Comparison of ENCODE assay signal across 1 cellular context in genomic region chr14:54537651-54538050, GRCh38.
TF ChIP-seq lines count a peak whose summit lies in the region.

No MANE protein-coding gene starts in this region.

TF ChIP-seq in HepG2, 621 proteins besides CTCF, POLR2A, EP300 and RAD21 (continued from another document and continues in another):
- TF ChIP-seq, protein P1, sequence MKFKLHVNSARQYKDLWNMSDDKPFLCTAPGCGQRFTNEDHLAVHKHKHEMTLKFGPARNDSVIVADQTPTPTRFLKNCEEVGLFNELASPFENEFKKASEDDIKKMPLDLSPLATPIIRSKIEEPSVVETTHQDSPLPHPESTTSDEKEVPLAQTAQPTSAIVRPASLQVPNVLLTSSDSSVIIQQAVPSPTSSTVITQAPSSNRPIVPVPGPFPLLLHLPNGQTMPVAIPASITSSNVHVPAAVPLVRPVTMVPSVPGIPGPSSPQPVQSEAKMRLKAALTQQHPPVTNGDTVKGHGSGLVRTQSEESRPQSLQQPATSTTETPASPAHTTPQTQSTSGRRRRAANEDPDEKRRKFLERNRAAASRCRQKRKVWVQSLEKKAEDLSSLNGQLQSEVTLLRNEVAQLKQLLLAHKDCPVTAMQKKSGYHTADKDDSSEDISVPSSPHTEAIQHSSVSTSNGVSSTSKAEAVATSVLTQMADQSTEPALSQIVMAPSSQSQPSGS (CRISPR knock-in tag; IDR thresholded peaks at IDR 0.05): no peak; the same call in 1 of the 2 replicates
- TF ChIP-seq FOXJ3 (CRISPR knock-in tag; IDR thresholded peaks at IDR 0.05; ENCODE audit: borderline replicate concordance) (peak; percentile 26; the same call in 1 of the 2 replicates), SKI (IDR thresholded peaks at IDR 0.05; ENCODE audit: partially characterized antibody) (peak; percentile 87), RNF2 (conservative IDR thresholded peaks at IDR 0.05; ENCODE audit: low read depth) (no peak), NFATC3 (CRISPR knock-in tag; IDR thresholded peaks at IDR 0.05) (no peak), REL (CRISPR knock-in tag; conservative IDR thresholded peaks at IDR 0.05) (no peak), NR2F6 (IDR thresholded peaks at IDR 0.05) (peak; percentile 64), NR2F6 (CRISPR knock-in tag; IDR thresholded peaks at IDR 0.05) (peak; percentile 33; the same call in 1 of the 2 replicates), TEAD2 (CRISPR knock-in tag; IDR thresholded peaks at IDR 0.05) (no peak), ISL2 (CRISPR knock-in tag; IDR thresholded peaks at IDR 0.05) (peak; percentile 30; the same call in 1 of the 2 replicates), MED1 (CRISPR knock-in tag; IDR thresholded peaks at IDR 0.05) (peak; percentile 40), ZNF124 (CRISPR knock-in tag; IDR thresholded peaks at IDR 0.05) (no peak), ESRRA (CRISPR knock-in tag; IDR thresholded peaks at IDR 0.05; ENCODE audit: low read depth) (no peak), ZNF558 (CRISPR knock-in tag; IDR thresholded peaks at IDR 0.05; ENCODE audit: borderline replicate concordance) (no peak), SOX13 (IDR thresholded peaks at IDR 0.05) (no peak), SOX13 (CRISPR knock-in tag; conservative IDR thresholded peaks at IDR 0.05 in 1 of 2, IDR thresholded peaks at IDR 0.05 in 1 of 2) (peak in 1 of 2 experiments; percentile 78; a peak in 2 of 4 replicates), SMC3 (IDR thresholded peaks at IDR 0.05; ENCODE audit: low read length) (no peak), PHF20 (CRISPR knock-in tag; IDR thresholded peaks at IDR 0.05) (no peak), ZMYM3 (CRISPR knock-in tag; IDR thresholded peaks at IDR 0.05) (no peak), KAT7 (CRISPR knock-in tag; IDR thresholded peaks at IDR 0.05; ENCODE audit: borderline replicate concordance) (no peak), REXO4 (CRISPR knock-in tag; IDR thresholded peaks at IDR 0.05; ENCODE audit: borderline replicate concordance) (no peak), NFIC (IDR thresholded peaks at IDR 0.05; ENCODE audit: low read length) (peak; percentile 85), FOXK1 (CRISPR knock-in tag; IDR thresholded peaks at IDR 0.05; ENCODE audit: borderline replicate concordance, low read depth) (no peak), ZNF879 (CRISPR knock-in tag; IDR thresholded peaks at IDR 0.05) (no peak), SMARCE1 (IDR thresholded peaks at IDR 0.05; ENCODE audit: borderline replicate concordance) (no peak), ZNF33A (CRISPR knock-in tag; IDR thresholded peaks at IDR 0.05; ENCODE audit: borderline replicate concordance) (no peak), ZFY (CRISPR knock-in tag; IDR thresholded peaks at IDR 0.05) (no peak), KDM5B (CRISPR knock-in tag; IDR thresholded peaks at IDR 0.05; ENCODE audit: borderline replicate concordance) (no peak), ZBTB43 (CRISPR knock-in tag; conservative IDR thresholded peaks at IDR 0.05) (no peak), HNF1B (CRISPR knock-in tag; IDR thresholded peaks at IDR 0.05) (no peak), MBD4 (IDR thresholded peaks at IDR 0.05; ENCODE audit: borderline replicate concordance, low read length) (peak; percentile 68; the same call in 1 of the 2 replicates), ZNF782 (CRISPR knock-in tag; IDR thresholded peaks at IDR 0.05; ENCODE audit: borderline replicate concordance) (no peak), ZNF33B (CRISPR knock-in tag; IDR thresholded peaks at IDR 0.05) (no peak), MTF2 (CRISPR knock-in tag; IDR thresholded peaks at IDR 0.05; ENCODE audit: borderline replicate concordance) (no peak), ASH2L (IDR thresholded peaks at IDR 0.05; ENCODE audit: insufficient read length, low read depth, low read length) (peak; percentile 43), ZFP62 (CRISPR knock-in tag; IDR thresholded peaks at IDR 0.05) (no peak), ZNF660 (CRISPR knock-in tag; IDR thresholded peaks at IDR 0.05; ENCODE audit: borderline replicate concordance, low read depth) (no peak), TSC22D2 (CRISPR knock-in tag; IDR thresholded peaks at IDR 0.05; ENCODE audit: borderline replicate concordance) (no peak), ZFP36 (IDR thresholded peaks at IDR 0.05; ENCODE audit: borderline replicate concordance, low read depth, low read length, partially characterized antibody) (no peak), ZUFSP (CRISPR knock-in tag; IDR thresholded peaks at IDR 0.05; ENCODE audit: borderline replicate concordance) (no peak), HMG20A (CRISPR knock-in tag; IDR thresholded peaks at IDR 0.05; ENCODE audit: borderline replicate concordance) (peak; percentile 83; the same call in 1 of the 2 replicates), ZFP82 (CRISPR knock-in tag; IDR thresholded peaks at IDR 0.05; ENCODE audit: borderline replicate concordance) (no peak), FOXK2 (IDR thresholded peaks at IDR 0.05) (no peak), RBM39 (IDR thresholded peaks at IDR 0.05; ENCODE audit: low read depth, low read length, poor library complexity, severe bottlenecking) (no peak), TAF15 (IDR thresholded peaks at IDR 0.05; ENCODE audit: low read depth, low read length, poor library complexity, severe bottlenecking) (no peak), CEBPB (IDR thresholded peaks at IDR 0.05; ENCODE audit: borderline replicate concordance, low read depth, low read length) (no peak), SATB2 (CRISPR knock-in tag; IDR thresholded peaks at IDR 0.05) (no peak), ZBTB39 (CRISPR knock-in tag; IDR thresholded peaks at IDR 0.05) (no peak), NCOA2 (CRISPR knock-in tag; IDR thresholded peaks at IDR 0.05) (peak; percentile 75), ZNF563 (CRISPR knock-in tag; IDR thresholded peaks at IDR 0.05) (no peak), AGO1 (IDR thresholded peaks at IDR 0.05; ENCODE audit: low read depth, low read length, poor library complexity, severe bottlenecking) (no peak), MLLT10 (CRISPR knock-in tag; IDR thresholded peaks at IDR 0.05) (no peak), ZNF136 (CRISPR knock-in tag; IDR thresholded peaks at IDR 0.05; ENCODE audit: low read depth) (no peak)
- TF ChIP-seq, protein P2, sequence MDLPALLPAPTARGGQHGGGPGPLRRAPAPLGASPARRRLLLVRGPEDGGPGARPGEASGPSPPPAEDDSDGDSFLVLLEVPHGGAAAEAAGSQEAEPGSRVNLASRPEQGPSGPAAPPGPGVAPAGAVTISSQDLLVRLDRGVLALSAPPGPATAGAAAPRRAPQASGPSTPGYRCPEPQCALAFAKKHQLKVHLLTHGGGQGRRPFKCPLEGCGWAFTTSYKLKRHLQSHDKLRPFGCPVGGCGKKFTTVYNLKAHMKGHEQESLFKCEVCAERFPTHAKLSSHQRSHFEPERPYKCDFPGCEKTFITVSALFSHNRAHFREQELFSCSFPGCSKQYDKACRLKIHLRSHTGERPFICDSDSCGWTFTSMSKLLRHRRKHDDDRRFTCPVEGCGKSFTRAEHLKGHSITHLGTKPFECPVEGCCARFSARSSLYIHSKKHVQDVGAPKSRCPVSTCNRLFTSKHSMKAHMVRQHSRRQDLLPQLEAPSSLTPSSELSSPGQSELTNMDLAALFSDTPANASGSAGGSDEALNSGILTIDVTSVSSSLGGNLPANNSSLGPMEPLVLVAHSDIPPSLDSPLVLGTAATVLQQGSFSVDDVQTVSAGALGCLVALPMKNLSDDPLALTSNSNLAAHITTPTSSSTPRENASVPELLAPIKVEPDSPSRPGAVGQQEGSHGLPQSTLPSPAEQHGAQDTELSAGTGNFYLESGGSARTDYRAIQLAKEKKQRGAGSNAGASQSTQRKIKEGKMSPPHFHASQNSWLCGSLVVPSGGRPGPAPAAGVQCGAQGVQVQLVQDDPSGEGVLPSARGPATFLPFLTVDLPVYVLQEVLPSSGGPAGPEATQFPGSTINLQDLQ (CRISPR knock-in tag; IDR thresholded peaks at IDR 0.05): no peak
- TF ChIP-seq, protein P3, sequence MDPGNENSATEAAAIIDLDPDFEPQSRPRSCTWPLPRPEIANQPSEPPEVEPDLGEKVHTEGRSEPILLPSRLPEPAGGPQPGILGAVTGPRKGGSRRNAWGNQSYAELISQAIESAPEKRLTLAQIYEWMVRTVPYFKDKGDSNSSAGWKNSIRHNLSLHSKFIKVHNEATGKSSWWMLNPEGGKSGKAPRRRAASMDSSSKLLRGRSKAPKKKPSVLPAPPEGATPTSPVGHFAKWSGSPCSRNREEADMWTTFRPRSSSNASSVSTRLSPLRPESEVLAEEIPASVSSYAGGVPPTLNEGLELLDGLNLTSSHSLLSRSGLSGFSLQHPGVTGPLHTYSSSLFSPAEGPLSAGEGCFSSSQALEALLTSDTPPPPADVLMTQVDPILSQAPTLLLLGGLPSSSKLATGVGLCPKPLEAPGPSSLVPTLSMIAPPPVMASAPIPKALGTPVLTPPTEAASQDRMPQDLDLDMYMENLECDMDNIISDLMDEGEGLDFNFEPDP (CRISPR knock-in tag; conservative IDR thresholded peaks at IDR 0.05): no peak
- TF ChIP-seq, protein P4, sequence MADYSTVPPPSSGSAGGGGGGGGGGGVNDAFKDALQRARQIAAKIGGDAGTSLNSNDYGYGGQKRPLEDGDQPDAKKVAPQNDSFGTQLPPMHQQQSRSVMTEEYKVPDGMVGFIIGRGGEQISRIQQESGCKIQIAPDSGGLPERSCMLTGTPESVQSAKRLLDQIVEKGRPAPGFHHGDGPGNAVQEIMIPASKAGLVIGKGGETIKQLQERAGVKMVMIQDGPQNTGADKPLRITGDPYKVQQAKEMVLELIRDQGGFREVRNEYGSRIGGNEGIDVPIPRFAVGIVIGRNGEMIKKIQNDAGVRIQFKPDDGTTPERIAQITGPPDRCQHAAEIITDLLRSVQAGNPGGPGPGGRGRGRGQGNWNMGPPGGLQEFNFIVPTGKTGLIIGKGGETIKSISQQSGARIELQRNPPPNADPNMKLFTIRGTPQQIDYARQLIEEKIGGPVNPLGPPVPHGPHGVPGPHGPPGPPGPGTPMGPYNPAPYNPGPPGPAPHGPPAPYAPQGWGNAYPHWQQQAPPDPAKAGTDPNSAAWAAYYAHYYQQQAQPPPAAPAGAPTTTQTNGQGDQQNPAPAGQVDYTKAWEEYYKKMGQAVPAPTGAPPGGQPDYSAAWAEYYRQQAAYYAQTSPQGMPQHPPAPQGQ (CRISPR knock-in tag; IDR thresholded peaks at IDR 0.05; ENCODE audit: borderline replicate concordance): no peak
- TF ChIP-seq, protein P5, sequence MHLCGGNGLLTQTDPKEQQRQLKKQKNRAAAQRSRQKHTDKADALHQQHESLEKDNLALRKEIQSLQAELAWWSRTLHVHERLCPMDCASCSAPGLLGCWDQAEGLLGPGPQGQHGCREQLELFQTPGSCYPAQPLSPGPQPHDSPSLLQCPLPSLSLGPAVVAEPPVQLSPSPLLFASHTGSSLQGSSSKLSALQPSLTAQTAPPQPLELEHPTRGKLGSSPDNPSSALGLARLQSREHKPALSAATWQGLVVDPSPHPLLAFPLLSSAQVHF (CRISPR knock-in tag; IDR thresholded peaks at IDR 0.05): no peak
- TF ChIP-seq, protein P6, sequence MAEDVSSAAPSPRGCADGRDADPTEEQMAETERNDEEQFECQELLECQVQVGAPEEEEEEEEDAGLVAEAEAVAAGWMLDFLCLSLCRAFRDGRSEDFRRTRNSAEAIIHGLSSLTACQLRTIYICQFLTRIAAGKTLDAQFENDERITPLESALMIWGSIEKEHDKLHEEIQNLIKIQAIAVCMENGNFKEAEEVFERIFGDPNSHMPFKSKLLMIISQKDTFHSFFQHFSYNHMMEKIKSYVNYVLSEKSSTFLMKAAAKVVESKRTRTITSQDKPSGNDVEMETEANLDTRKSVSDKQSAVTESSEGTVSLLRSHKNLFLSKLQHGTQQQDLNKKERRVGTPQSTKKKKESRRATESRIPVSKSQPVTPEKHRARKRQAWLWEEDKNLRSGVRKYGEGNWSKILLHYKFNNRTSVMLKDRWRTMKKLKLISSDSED (CRISPR knock-in tag; IDR thresholded peaks at IDR 0.05): no peak
